In genomic region chr2:142048581-142048980, GRCh38 we compare ENCODE assay signal across 21 cellular contexts.
DNase-seq lines count a peak whose midpoint lies in the region; ATAC-seq, FAIRE-seq and TF ChIP-seq lines count a peak whose summit lies in the region.
"Had no signal": no experiment of that assay in that cellular context is flagged by ENCODE, and none has a peak within 500 bp of the region (broad histone marks: within the 10 kb centered on the region; RNA-seq: fewer than 3 reads in every experiment).

No MANE protein-coding gene starts in this region.

- peaks cover 9% of the 10 kb centered on the region for H3K4me1 ChIP-seq in HEK293 (ENCODE audit: control insufficient read depth, insufficient read depth, low read length)
- H3K4me1 ChIP-seq in Karpas-422 (ENCODE audit: low read length) = no peaks in the 10 kb centered on the region
- H3K4me1 ChIP-seq: BE2C, Caco-2 had no signal

- no peak overlapping the region for H3K4me2 ChIP-seq in Karpas-422 (ENCODE audit: low read depth, low read length, poor library complexity, severe bottlenecking)

- H3K9me3 ChIP-seq in HEK293 (ENCODE audit: control insufficient read depth, insufficient read depth, low read depth, low read length) = no peaks in the 10 kb centered on the region
- no peaks in the 10 kb centered on the region for H3K9me3 ChIP-seq in SK-N-MC (ENCODE audit: low read depth, low read length)
- H3K9me3 ChIP-seq in Karpas-422 (ENCODE audit: low read length) = peaks cover 34% of the 10 kb centered on the region
- H3K9me3 ChIP-seq: BE2C, Caco-2, HAP-1 had no signal

- DNase-seq in SK-N-MC (ENCODE audit: low read depth, low spot score) (no peak), foreskin melanocyte (peak; percentile 23), HTR-8/SVneo (ENCODE audit: insufficient read length, low spot score) (no peak), Karpas-422 (no peak)
- DNase-seq in activated CD8-positive, alpha-beta memory T cell treated with anti-CD3 and anti-CD28 coated beads, Interleukin-2, amount 50 U/mL, for 48 hours = no peak
- DNase-seq: ACHN; BE2C; Caco-2; CD4-positive, alpha-beta T cell; DMS79; GDM1; HFFc6; IMR-90 had no signal

- FAIRE-seq in colon (lab: Jason Lieb, UNC) = peak; percentile 77
- FAIRE-seq in HTR-8/SVneo (lab: Jason Lieb, UNC) = no peak
- FAIRE-seq: H1, K562 had no signal

- H3K4me3 ChIP-seq in HEK293 (ENCODE audit: low read depth, low read length) = no peak overlapping the region
- no peak overlapping the region for H3K4me3 ChIP-seq in SK-N-MC
- H3K4me3 ChIP-seq in Karpas-422 (ENCODE audit: low read length) = no peak overlapping the region
- H3K4me3 ChIP-seq: HAP-1, K562 had no signal

- no peak for ATAC-seq in GM18517 (IDR thresholded peaks at IDR 0.05; ENCODE audit: unreplicated experiment)
- ATAC-seq: K562 had no signal

- H4K20me1 ChIP-seq in Karpas-422 (ENCODE audit: insufficient read depth, low read depth, low read length) = no peaks in the 10 kb centered on the region

- no peaks in the 10 kb centered on the region for H3K27me3 ChIP-seq in Karpas-422 (ENCODE audit: low read length)
- H3K27me3 ChIP-seq: BE2C had no signal

- H3K27ac ChIP-seq in HEK293 (ENCODE audit: extremely low read depth, low read depth, low read length) (no peak overlapping the region), SK-N-MC (0 out of 2 replicates have a peak overlapping the region, but pooled peaks have one; percentile 26), Karpas-422 (ENCODE audit: low read length) (no peak overlapping the region)
- H3K27ac ChIP-seq: C4-2B, HL-60 had no signal

- H3K36me3 ChIP-seq in HEK293 (ENCODE audit: control insufficient read depth in 2 of 2, insufficient read depth in 1 of 2, low read length in 2 of 2) (no peaks in the 10 kb centered on the region), SK-N-MC (ENCODE audit: insufficient read depth, low read length) (no peaks in the 10 kb centered on the region), Karpas-422 (ENCODE audit: insufficient read depth, low read length) (no peaks in the 10 kb centered on the region)
- H3K36me3 ChIP-seq: BE2C, HAP-1 had no signal

- H3K9ac ChIP-seq in SK-N-MC (ENCODE audit: insufficient read length) = no peak overlapping the region
- H3K9ac ChIP-seq in Karpas-422 (ENCODE audit: low read length) = no peak overlapping the region

- no peaks in the 10 kb centered on the region for H3K9me2 ChIP-seq in Karpas-422 (replicated peaks; ENCODE audit: insufficient read depth, low read length)

- TF ChIP-seq CTCF in HEK293 (tag by site-specific recombination; IDR thresholded peaks at IDR 0.05) = no peak

- POLR2A ChIA-PET in HEK293 (lab: Yijun Ruan, JAX) = no interaction called here

- H3K79me2 ChIP-seq in Karpas-422 (ENCODE audit: low read length) = no peaks in the 10 kb centered on the region

- H2AFZ ChIP-seq in Karpas-422 (ENCODE audit: low read length) = no peak overlapping the region

- CTCF ChIA-PET in HEK293 (lab: Yijun Ruan, JAX) = interaction anchor here (0.7 kb wide), 1 partner anchor 1710 kb away, joined by 3 read pairs; no protein-coding TSS in a partner anchor

TF ChIP-seq in HEK293, 187 proteins besides CTCF, POLR2A, EP300 and RAD21:
- TF ChIP-seq ZNF335 (tag by site-specific recombination; conservative IDR thresholded peaks at IDR 0.05) (no peak), ZNF341 (tag by site-specific recombination; IDR thresholded peaks at IDR 0.05; ENCODE audit: low read depth) (no peak), ZNF324 (tag by site-specific recombination; IDR thresholded peaks at IDR 0.05) (no peak), ZNF223 (tag by site-specific recombination; IDR thresholded peaks at IDR 0.05) (no peak), ZNF792 (tag by site-specific recombination; IDR thresholded peaks at IDR 0.05) (no peak)
- TF ChIP-seq, protein P1, sequence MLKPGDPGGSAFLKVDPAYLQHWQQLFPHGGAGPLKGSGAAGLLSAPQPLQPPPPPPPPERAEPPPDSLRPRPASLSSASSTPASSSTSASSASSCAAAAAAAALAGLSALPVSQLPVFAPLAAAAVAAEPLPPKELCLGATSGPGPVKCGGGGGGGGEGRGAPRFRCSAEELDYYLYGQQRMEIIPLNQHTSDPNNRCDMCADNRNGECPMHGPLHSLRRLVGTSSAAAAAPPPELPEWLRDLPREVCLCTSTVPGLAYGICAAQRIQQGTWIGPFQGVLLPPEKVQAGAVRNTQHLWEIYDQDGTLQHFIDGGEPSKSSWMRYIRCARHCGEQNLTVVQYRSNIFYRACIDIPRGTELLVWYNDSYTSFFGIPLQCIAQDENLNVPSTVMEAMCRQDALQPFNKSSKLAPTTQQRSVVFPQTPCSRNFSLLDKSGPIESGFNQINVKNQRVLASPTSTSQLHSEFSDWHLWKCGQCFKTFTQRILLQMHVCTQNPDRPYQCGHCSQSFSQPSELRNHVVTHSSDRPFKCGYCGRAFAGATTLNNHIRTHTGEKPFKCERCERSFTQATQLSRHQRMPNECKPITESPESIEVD (tag by site-specific recombination; IDR thresholded peaks at IDR 0.05) = peak; percentile 12; the same call in 1 of the 2 replicates
